2 cellular contexts compared by ENCODE assay signal in the genomic region with DNA sequence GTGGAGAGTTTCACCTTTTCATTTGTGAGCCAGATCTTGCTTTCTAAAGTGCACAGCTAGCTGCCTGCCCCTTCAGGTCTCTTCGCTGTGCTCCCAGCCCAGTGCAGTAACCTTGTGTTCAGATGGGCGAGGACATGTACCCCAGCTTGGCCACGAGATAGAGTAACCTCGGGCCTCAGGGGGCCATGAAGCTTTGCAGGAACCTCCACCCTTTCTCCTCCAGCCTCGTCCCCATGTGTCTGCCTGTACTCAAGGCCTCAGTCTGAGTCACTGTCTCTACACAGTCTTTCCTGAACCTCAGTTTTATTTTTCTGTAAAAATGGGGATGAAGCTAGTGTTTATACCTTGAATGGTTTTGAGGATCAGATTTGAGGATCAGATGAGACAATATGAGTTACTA.
A peak's percentile ranks its signal among the peaks of the same experiment; 100 is the strongest.
TF ChIP-seq lines count a peak whose summit lies in the region.

No MANE protein-coding gene starts in this region.

TF ChIP-seq in WTC11, 78 proteins besides CTCF, POLR2A, EP300 and RAD21:
- TF ChIP-seq, protein P1, sequence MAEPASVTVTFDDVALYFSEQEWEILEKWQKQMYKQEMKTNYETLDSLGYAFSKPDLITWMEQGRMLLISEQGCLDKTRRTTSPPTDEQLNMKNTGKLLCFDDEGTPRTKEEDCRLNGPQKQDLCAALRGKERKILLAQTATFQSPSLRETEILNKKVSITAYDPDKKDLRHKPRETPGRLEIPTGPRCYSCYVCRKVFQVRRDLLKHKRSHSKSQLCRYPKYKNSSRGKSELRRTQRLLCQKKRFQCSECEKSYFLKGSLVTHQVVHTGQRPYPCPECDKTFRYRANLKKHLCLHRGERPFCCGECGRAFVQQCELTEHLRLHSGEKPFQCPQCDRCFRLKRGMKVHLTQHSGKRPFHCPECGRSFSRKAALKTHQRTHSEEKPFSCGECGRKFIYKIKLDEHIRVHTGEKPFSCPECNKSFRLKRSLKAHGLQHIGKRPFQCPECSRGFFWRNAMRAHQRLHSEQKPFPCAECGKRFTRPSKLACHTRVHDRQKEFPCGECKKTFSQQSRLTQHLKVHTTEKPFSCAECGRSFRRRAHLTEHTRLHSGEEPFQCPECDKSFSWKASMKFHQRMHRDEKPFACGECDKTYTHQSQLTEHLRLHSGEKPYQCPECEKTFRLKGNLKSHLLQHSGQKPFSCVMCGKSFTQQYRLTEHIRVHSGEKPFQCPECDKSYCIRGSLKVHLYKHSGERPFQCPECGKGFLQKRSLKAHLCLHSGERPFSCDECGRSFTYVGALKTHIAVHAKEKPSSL (CRISPR knock-in tag; conservative IDR thresholded peaks at IDR 0.05), result no peak
- TF ChIP-seq SOX15 (CRISPR knock-in tag; IDR thresholded peaks at IDR 0.05), result no peak
- no peak for TF ChIP-seq TEAD1 (CRISPR knock-in tag; IDR thresholded peaks at IDR 0.05)
- TF ChIP-seq CBFB (CRISPR knock-in tag; IDR thresholded peaks at IDR 0.05; ENCODE audit: low read depth), result no peak
- TF ChIP-seq GTF2I (CRISPR knock-in tag; conservative IDR thresholded peaks at IDR 0.05), result no peak
- no peak for TF ChIP-seq OVOL2 (CRISPR knock-in tag; IDR thresholded peaks at IDR 0.05; ENCODE audit: borderline replicate concordance)
- no peak for TF ChIP-seq ELF4 (CRISPR knock-in tag; IDR thresholded peaks at IDR 0.05; ENCODE audit: low read depth)
- TF ChIP-seq ESRRA (CRISPR knock-in tag; IDR thresholded peaks at IDR 0.05; ENCODE audit: borderline replicate concordance), result no peak
- TF ChIP-seq NR3C1 (CRISPR knock-in tag; conservative IDR thresholded peaks at IDR 0.05; ENCODE audit: low read depth), result no peak
- TF ChIP-seq, protein P2, sequence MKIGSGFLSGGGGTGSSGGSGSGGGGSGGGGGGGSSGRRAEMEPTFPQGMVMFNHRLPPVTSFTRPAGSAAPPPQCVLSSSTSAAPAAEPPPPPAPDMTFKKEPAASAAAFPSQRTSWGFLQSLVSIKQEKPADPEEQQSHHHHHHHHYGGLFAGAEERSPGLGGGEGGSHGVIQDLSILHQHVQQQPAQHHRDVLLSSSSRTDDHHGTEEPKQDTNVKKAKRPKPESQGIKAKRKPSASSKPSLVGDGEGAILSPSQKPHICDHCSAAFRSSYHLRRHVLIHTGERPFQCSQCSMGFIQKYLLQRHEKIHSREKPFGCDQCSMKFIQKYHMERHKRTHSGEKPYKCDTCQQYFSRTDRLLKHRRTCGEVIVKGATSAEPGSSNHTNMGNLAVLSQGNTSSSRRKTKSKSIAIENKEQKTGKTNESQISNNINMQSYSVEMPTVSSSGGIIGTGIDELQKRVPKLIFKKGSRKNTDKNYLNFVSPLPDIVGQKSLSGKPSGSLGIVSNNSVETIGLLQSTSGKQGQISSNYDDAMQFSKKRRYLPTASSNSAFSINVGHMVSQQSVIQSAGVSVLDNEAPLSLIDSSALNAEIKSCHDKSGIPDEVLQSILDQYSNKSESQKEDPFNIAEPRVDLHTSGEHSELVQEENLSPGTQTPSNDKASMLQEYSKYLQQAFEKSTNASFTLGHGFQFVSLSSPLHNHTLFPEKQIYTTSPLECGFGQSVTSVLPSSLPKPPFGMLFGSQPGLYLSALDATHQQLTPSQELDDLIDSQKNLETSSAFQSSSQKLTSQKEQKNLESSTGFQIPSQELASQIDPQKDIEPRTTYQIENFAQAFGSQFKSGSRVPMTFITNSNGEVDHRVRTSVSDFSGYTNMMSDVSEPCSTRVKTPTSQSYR (CRISPR knock-in tag; IDR thresholded peaks at IDR 0.05), result no peak
- TF ChIP-seq, protein P3, sequence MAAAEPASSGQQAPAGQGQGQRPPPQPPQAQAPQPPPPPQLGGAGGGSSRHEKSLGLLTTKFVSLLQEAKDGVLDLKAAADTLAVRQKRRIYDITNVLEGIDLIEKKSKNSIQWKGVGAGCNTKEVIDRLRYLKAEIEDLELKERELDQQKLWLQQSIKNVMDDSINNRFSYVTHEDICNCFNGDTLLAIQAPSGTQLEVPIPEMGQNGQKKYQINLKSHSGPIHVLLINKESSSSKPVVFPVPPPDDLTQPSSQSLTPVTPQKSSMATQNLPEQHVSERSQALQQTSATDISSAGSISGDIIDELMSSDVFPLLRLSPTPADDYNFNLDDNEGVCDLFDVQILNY (CRISPR knock-in tag; IDR thresholded peaks at IDR 0.05), result no peak
- no peak for TF ChIP-seq GRHL2 (CRISPR knock-in tag; IDR thresholded peaks at IDR 0.05; ENCODE audit: insufficient replicate concordance, severe bottlenecking)
- TF ChIP-seq, protein P4, sequence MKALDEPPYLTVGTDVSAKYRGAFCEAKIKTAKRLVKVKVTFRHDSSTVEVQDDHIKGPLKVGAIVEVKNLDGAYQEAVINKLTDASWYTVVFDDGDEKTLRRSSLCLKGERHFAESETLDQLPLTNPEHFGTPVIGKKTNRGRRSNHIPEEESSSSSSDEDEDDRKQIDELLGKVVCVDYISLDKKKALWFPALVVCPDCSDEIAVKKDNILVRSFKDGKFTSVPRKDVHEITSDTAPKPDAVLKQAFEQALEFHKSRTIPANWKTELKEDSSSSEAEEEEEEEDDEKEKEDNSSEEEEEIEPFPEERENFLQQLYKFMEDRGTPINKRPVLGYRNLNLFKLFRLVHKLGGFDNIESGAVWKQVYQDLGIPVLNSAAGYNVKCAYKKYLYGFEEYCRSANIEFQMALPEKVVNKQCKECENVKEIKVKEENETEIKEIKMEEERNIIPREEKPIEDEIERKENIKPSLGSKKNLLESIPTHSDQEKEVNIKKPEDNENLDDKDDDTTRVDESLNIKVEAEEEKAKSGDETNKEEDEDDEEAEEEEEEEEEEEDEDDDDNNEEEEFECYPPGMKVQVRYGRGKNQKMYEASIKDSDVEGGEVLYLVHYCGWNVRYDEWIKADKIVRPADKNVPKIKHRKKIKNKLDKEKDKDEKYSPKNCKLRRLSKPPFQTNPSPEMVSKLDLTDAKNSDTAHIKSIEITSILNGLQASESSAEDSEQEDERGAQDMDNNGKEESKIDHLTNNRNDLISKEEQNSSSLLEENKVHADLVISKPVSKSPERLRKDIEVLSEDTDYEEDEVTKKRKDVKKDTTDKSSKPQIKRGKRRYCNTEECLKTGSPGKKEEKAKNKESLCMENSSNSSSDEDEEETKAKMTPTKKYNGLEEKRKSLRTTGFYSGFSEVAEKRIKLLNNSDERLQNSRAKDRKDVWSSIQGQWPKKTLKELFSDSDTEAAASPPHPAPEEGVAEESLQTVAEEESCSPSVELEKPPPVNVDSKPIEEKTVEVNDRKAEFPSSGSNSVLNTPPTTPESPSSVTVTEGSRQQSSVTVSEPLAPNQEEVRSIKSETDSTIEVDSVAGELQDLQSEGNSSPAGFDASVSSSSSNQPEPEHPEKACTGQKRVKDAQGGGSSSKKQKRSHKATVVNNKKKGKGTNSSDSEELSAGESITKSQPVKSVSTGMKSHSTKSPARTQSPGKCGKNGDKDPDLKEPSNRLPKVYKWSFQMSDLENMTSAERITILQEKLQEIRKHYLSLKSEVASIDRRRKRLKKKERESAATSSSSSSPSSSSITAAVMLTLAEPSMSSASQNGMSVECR (CRISPR knock-in tag; IDR thresholded peaks at IDR 0.05; ENCODE audit: borderline replicate concordance), result no peak
- no peak for TF ChIP-seq ZNF219 (CRISPR knock-in tag; IDR thresholded peaks at IDR 0.05; ENCODE audit: borderline replicate concordance)

TF ChIP-seq in endothelial cell of umbilical vein, 7 proteins besides CTCF, POLR2A, EP300 and RAD21:
- TF ChIP-seq FOS (IDR thresholded peaks at IDR 0.05; ENCODE audit: borderline replicate concordance, insufficient read depth, low read length), result peak; percentile 29
- TF ChIP-seq GATA2 (IDR thresholded peaks at IDR 0.05; ENCODE audit: insufficient read depth, insufficient read length, low read depth, low read length), result no peak
- no peak for TF ChIP-seq POLR2AphosphoS5 (IDR thresholded peaks at IDR 0.05; ENCODE audit: insufficient read depth, low read depth, low read length)
- TF ChIP-seq JUN (IDR thresholded peaks at IDR 0.05; ENCODE audit: borderline replicate concordance, insufficient read depth, insufficient read length, low read depth), result no peak
- TF ChIP-seq, protein P5, sequence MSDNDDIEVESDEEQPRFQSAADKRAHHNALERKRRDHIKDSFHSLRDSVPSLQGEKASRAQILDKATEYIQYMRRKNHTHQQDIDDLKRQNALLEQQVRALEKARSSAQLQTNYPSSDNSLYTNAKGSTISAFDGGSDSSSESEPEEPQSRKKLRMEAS (IDR thresholded peaks at IDR 0.05; ENCODE audit: insufficient read depth, insufficient read length), result no peak
- TF ChIP-seq EZH2 (IDR thresholded peaks at IDR 0.05; ENCODE audit: borderline replicate concordance, low read depth, low read length, severe bottlenecking), result no peak
